In the genomic region with DNA sequence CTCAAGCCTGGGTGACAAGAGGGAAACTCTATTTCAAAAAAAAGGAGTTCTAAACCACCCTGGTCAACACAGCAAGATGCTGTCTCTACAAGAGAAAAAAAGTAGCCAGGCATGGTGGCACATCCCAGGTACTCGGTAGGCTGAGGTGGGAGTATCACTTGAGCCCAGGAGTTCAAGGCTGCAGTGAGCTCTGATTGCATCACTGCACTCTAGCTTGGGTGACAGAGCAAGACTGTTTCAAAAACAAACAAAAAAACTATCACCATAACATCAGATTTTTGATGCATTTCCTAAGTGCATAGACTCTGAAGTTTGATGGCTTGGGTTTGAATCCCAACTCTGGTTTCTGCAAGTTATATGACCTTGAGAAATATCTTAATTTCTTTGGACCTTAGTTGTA, we compare ENCODE assay signal across 28 cellular contexts. TPM values are rescaled to one million over a fixed set of nuclear protein-coding genes. Genes with fewer than 3 reads are reported as not detected.
DNase-seq lines count a peak whose midpoint lies in the region; ATAC-seq, FAIRE-seq and TF ChIP-seq lines count a peak whose summit lies in the region.
"Had no signal": no experiment of that assay in that cellular context is flagged by ENCODE, and none has a peak within 500 bp of the region (broad histone marks: within the 10 kb centered on the region; RNA-seq: fewer than 3 reads in every experiment).

No MANE protein-coding gene starts in this region.

- H3K4me3 Mint-ChIP-seq in activated naive CD8-positive, alpha-beta T cell treated with anti-CD3 and anti-CD28 coated beads for 36 hours: no peak overlapping the region
- no peak overlapping the region for H3K4me3 Mint-ChIP-seq in activated naive CD8-positive, alpha-beta T cell treated with anti-CD3 and anti-CD28 coated beads, Interleukin-2, amount 50 U/mL, for 24 hours
- no peak overlapping the region for H3K4me3 Mint-ChIP-seq in activated CD8-positive, alpha-beta T cell treated with anti-CD3 and anti-CD28 coated beads, Interleukin-2, amount 10 ng/mL, durations not matched to agents 7 days and 5 days
- H3K4me3 Mint-ChIP-seq: CD14-positive monocyte; CD4-positive, alpha-beta memory T cell; CD4-positive, CD25-positive, alpha-beta regulatory T cell; CD8-positive, alpha-beta memory T cell had no signal

- TF ChIP-seq EP300 in HepG2 (IDR thresholded peaks at IDR 0.05; ENCODE audit: low read depth in 2 of 2, low read length in 2 of 2) (no peak), HepG2 (CRISPR knock-in tag; IDR thresholded peaks at IDR 0.05; ENCODE audit: borderline replicate concordance) (no peak)

- H3K27me3 ChIP-seq in Karpas-422 (ENCODE audit: low read length) (no peaks in the 10 kb centered on the region), HepG2 (ENCODE audit: control insufficient read depth in 1 of 2, insufficient read depth in 2 of 2, low read length in 2 of 2) (no peaks in the 10 kb centered on the region)
- H3K27me3 ChIP-seq: BE2C, BLaER1 had no signal

- DNase-seq in activated naive CD8-positive, alpha-beta T cell treated with anti-CD3 and anti-CD28 coated beads for 36 hours: no peak
- DNase-seq in activated naive CD8-positive, alpha-beta T cell treated with anti-CD3 and anti-CD28 coated beads, Interleukin-2, amount 50 U/mL, for 24 hours: no peak
- peak; percentile 31 for DNase-seq in Karpas-422
- DNase-seq in HepG2 (ENCODE audit: low spot score): peak; percentile 30
- DNase-seq in activated CD8-positive, alpha-beta T cell treated with anti-CD3 and anti-CD28 coated beads, Interleukin-2, amount 10 ng/mL, durations not matched to agents 7 days and 5 days: no peak
- no peak for DNase-seq in stimulated activated CD4-positive, alpha-beta T cell treated with anti-CD3 and anti-CD28 coated beads, Interleukin-15, amount 100 ng/mL, for 24 hours
- DNase-seq: 8988T; ACHN; BE2C; C1 segment of cervical spinal cord; CD4-positive, alpha-beta memory T cell; CD4-positive, CD25-positive, alpha-beta regulatory T cell; CD8-positive, alpha-beta memory T cell; COR-L47; DMS 273 treated with DMSO at 0.1 percent for 48 hours; DMS153; DMS53; DMS79; DND-41; EL; GDM1 had no signal

- CTCF ChIA-PET in HepG2 (lab: Yijun Ruan, JAX; ENCODE audit: low intra/inter-chr PET ratio, low total read pairs): no interaction called here
- CTCF ChIA-PET in activated CD8-positive, alpha-beta T cell treated with anti-CD3 and anti-CD28 coated beads, Interleukin-2, amount 10 ng/mL, durations not matched to agents 7 days and 5 days (lab: Charles Lee): interaction anchor here (0.7 to 1.4 kb wide), 3 partner anchors 17 to 61 kb away, joined by 3 to 4 read pairs (median 3); a partner anchor contains a TSS

- H3K27ac Mint-ChIP-seq in activated naive CD8-positive, alpha-beta T cell treated with anti-CD3 and anti-CD28 coated beads for 36 hours: peak overlapping the region; percentile 34
- no peak overlapping the region for H3K27ac Mint-ChIP-seq in activated naive CD8-positive, alpha-beta T cell treated with anti-CD3 and anti-CD28 coated beads, Interleukin-2, amount 50 U/mL, for 24 hours
- H3K27ac Mint-ChIP-seq in activated CD8-positive, alpha-beta T cell treated with anti-CD3 and anti-CD28 coated beads, Interleukin-2, amount 10 ng/mL, durations not matched to agents 7 days and 5 days: no peak overlapping the region
- H3K27ac Mint-ChIP-seq: CD14-positive monocyte; CD4-positive, CD25-positive, alpha-beta regulatory T cell had no signal

- H3K36me3 ChIP-seq in Karpas-422 (ENCODE audit: insufficient read depth, low read length) (peaks cover 59% of the 10 kb centered on the region), HepG2 (replicated peaks in 1 of 2; ENCODE audit: control insufficient read depth in 1 of 2, insufficient read depth in 2 of 2, low read length in 2 of 2) (peaks cover 47 to 85% of the 10 kb centered on the region in 2 experiments)

- H3K4me2 ChIP-seq in Karpas-422 (ENCODE audit: low read depth, low read length, poor library complexity, severe bottlenecking) (no peak overlapping the region), HepG2 (ENCODE audit: low read depth, low read length) (no peak overlapping the region)
- H3K4me2 ChIP-seq: BLaER1 had no signal

- H3K9me3 ChIP-seq in Karpas-422 (ENCODE audit: low read length): no peaks in the 10 kb centered on the region
- H3K9me3 ChIP-seq in HepG2 (ENCODE audit: low read length): no peaks in the 10 kb centered on the region
- H3K9me3 ChIP-seq: BE2C, BLaER1 had no signal

- H3K9me3 Mint-ChIP-seq in activated naive CD8-positive, alpha-beta T cell treated with anti-CD3 and anti-CD28 coated beads for 36 hours: no peaks in the 10 kb centered on the region
- no peaks in the 10 kb centered on the region for H3K9me3 Mint-ChIP-seq in activated naive CD8-positive, alpha-beta T cell treated with anti-CD3 and anti-CD28 coated beads, Interleukin-2, amount 50 U/mL, for 24 hours
- H3K9me3 Mint-ChIP-seq in activated CD8-positive, alpha-beta T cell treated with anti-CD3 and anti-CD28 coated beads, Interleukin-2, amount 10 ng/mL, durations not matched to agents 7 days and 5 days (ENCODE audit: insufficient read depth): no peaks in the 10 kb centered on the region
- H3K9me3 Mint-ChIP-seq: CD14-positive monocyte; CD4-positive, alpha-beta memory T cell; CD4-positive, CD25-positive, alpha-beta regulatory T cell; CD8-positive, alpha-beta memory T cell had no signal

- no peak for TF ChIP-seq RAD21 in HepG2 (CRISPR knock-in tag; IDR thresholded peaks at IDR 0.05)

- POLR2A ChIA-PET in HepG2 (lab: Yijun Ruan, JAX): interaction anchor here (0.6 kb wide), 1 partner anchor 25 kb away, joined by 3 read pairs; no protein-coding TSS in a partner anchor
- POLR2A ChIA-PET in activated CD8-positive, alpha-beta T cell treated with anti-CD3 and anti-CD28 coated beads, Interleukin-2, amount 10 ng/mL, durations not matched to agents 7 days and 5 days (lab: Charles Lee): no interaction called here

- H3K27me3 Mint-ChIP-seq in activated naive CD8-positive, alpha-beta T cell treated with anti-CD3 and anti-CD28 coated beads for 36 hours: no peaks in the 10 kb centered on the region
- no peaks in the 10 kb centered on the region for H3K27me3 Mint-ChIP-seq in activated naive CD8-positive, alpha-beta T cell treated with anti-CD3 and anti-CD28 coated beads, Interleukin-2, amount 50 U/mL, for 24 hours
- no peaks in the 10 kb centered on the region for H3K27me3 Mint-ChIP-seq in activated CD8-positive, alpha-beta T cell treated with anti-CD3 and anti-CD28 coated beads, Interleukin-2, amount 10 ng/mL, durations not matched to agents 7 days and 5 days (ENCODE audit: low read depth)
- H3K27me3 Mint-ChIP-seq: CD4-positive, alpha-beta memory T cell; CD4-positive, CD25-positive, alpha-beta regulatory T cell; CD8-positive, alpha-beta memory T cell had no signal

- FAIRE-seq in HepG2 (lab: Jason Lieb, UNC): peak; percentile 79
- FAIRE-seq: A204.1, GM12878, GM12892, GM18507 had no signal

- peaks cover 13% of the 10 kb centered on the region for H3K4me1 ChIP-seq in Karpas-422 (ENCODE audit: low read length)
- peaks cover 19% of the 10 kb centered on the region for H3K4me1 ChIP-seq in HepG2 (ENCODE audit: insufficient read depth, low read length)
- H3K4me1 ChIP-seq: BE2C had no signal

- no peak overlapping the region for H3K27ac ChIP-seq in Karpas-422 (ENCODE audit: low read length)
- H3K27ac ChIP-seq in HepG2 (ENCODE audit: extremely low read length, insufficient read depth, low read length): no peak overlapping the region
- H3K27ac ChIP-seq: BLaER1 had no signal

- no peak for ATAC-seq in activated naive CD8-positive, alpha-beta T cell treated with anti-CD3 and anti-CD28 coated beads, Interleukin-2, amount 50 U/mL, for 24 hours
- ATAC-seq in HepG2 (no peak), GM19467 (IDR thresholded peaks at IDR 0.05; ENCODE audit: unreplicated experiment) (no peak)
- no peak for ATAC-seq in activated CD8-positive, alpha-beta T cell treated with anti-CD3 and anti-CD28 coated beads, Interleukin-2, amount 10 ng/mL, durations not matched to agents 7 days and 5 days
- ATAC-seq: GM12878 had no signal

- H3K36me3 Mint-ChIP-seq in activated naive CD8-positive, alpha-beta T cell treated with anti-CD3 and anti-CD28 coated beads for 36 hours: peaks cover 25% of the 10 kb centered on the region
- peaks cover 64% of the 10 kb centered on the region for H3K36me3 Mint-ChIP-seq in activated naive CD8-positive, alpha-beta T cell treated with anti-CD3 and anti-CD28 coated beads, Interleukin-2, amount 50 U/mL, for 24 hours (ENCODE audit: low read depth)
- H3K36me3 Mint-ChIP-seq in activated CD8-positive, alpha-beta T cell treated with anti-CD3 and anti-CD28 coated beads, Interleukin-2, amount 10 ng/mL, durations not matched to agents 7 days and 5 days (ENCODE audit: low read depth): peaks cover 66% of the 10 kb centered on the region

- H3K9ac ChIP-seq in Karpas-422 (ENCODE audit: low read length): no peak overlapping the region
- no peak overlapping the region for H3K9ac ChIP-seq in HepG2 (ENCODE audit: insufficient read depth, low read depth, low read length)
- H3K9ac ChIP-seq: BLaER1 had no signal

- BruUV-seq in HepG2 (replicated peaks; lab: Mats Ljungman, UMichigan): no TSS peak

- no peak for TF ChIP-seq CTCF in HepG2 (CRISPR knock-in tag; IDR thresholded peaks at IDR 0.05)

- intact Hi-C loops in HepG2 (cut with micrococcal nuclease; ENCODE audit: unreplicated experiment): loop anchor here (5.0 kb wide), 1 partner anchor 61 kb away; a partner anchor contains a TSS

- in situ Hi-C loops in HepG2 (cut with HindIII; ENCODE audit: extremely low pct_ligation_motif_present, low pct_unique_long_range_greater_than_20kb): no loop called here

- H3K4me3 ChIP-seq in Karpas-422 (ENCODE audit: low read length) (no peak overlapping the region), HepG2 (replicated peaks in 1 of 3; ENCODE audit: insufficient read depth in 1 of 3, low read depth in 2 of 3, low read length in 3 of 3) (no peak overlapping the region)
- H3K4me3 ChIP-seq: BLaER1, GM12878 had no signal

- peaks cover 34% of the 10 kb centered on the region for H3K79me2 ChIP-seq in Karpas-422 (ENCODE audit: low read length)
- H3K79me2 ChIP-seq in HepG2 (ENCODE audit: insufficient read depth, low read length): peaks cover 20% of the 10 kb centered on the region

- no peaks in the 10 kb centered on the region for H3K9me2 ChIP-seq in Karpas-422 (replicated peaks; ENCODE audit: insufficient read depth, low read length)

- H2AFZ ChIP-seq in Karpas-422 (ENCODE audit: low read length) (no peak overlapping the region), HepG2 (ENCODE audit: low read length) (no peak overlapping the region)

- TF ChIP-seq POLR2A in HepG2 (IDR thresholded peaks at IDR 0.05; ENCODE audit: insufficient read depth in 1 of 2, low read depth in 2 of 2, low read length in 2 of 2): no peak

- WGBS in HepG2 (ENCODE audit: low lambda C conversion rate): 39% methylated on average over 1 of the region's 1 CpG

- peaks cover 8% of the 10 kb centered on the region for H3K4me1 Mint-ChIP-seq in activated naive CD8-positive, alpha-beta T cell treated with anti-CD3 and anti-CD28 coated beads for 36 hours
- peaks cover 10% of the 10 kb centered on the region for H3K4me1 Mint-ChIP-seq in activated naive CD8-positive, alpha-beta T cell treated with anti-CD3 and anti-CD28 coated beads, Interleukin-2, amount 50 U/mL, for 24 hours
- peaks cover 8% of the 10 kb centered on the region for H3K4me1 Mint-ChIP-seq in activated CD8-positive, alpha-beta T cell treated with anti-CD3 and anti-CD28 coated beads, Interleukin-2, amount 10 ng/mL, durations not matched to agents 7 days and 5 days (ENCODE audit: low read depth)

- H4K20me1 ChIP-seq in Karpas-422 (ENCODE audit: insufficient read depth, low read depth, low read length) (peaks cover 12% of the 10 kb centered on the region), HepG2 (ENCODE audit: insufficient read depth, low read length) (no peaks in the 10 kb centered on the region; the same call in 1 of the 2 replicates)

RNA-seq across cellular contexts. Expression of a gene that starts 9.6 kb away (rescaled TPM):
- 10 to 100 TPM; 58.5 to 60.6 TPM for total RNA-seq in activated naive CD8-positive, alpha-beta T cell treated with anti-CD3 and anti-CD28 coated beads for 36 hours
- total RNA-seq in Karpas-422 (2014; rRNA removed; shearing (Covaris generic); ENCODE audit: low replicate concordance): 14.6 and 16.9 TPM in 2 replicates
- 28.5 and 36.3 TPM in 2 replicates for total RNA-seq in HepG2 (2016; rRNA removed; fragmentation: Illumina TruSeq; extraction: Trizol)
- total RNA-seq in HepG2 (2016; cell fraction: cytosol; rRNA removed; fragmentation: Illumina TruSeq; extraction: Trizol; ENCODE audit: low read depth): 7.3 and 7.8 TPM in 2 replicates
- 27.5 and 30.2 TPM in 2 replicates for total RNA-seq in HepG2 (2016; cell fraction: insoluble cytoplasmic fraction; rRNA removed; fragmentation: Illumina TruSeq; extraction: Trizol)
- total RNA-seq in HepG2 (2016; cell fraction: membrane; rRNA removed; fragmentation: Illumina TruSeq; extraction: Trizol): 23.8 and 29.0 TPM in 2 replicates
- total RNA-seq in HepG2 (2016; cell fraction: nucleus; rRNA removed; fragmentation: Illumina TruSeq; extraction: Trizol): 16.4 and 21.2 TPM in 2 replicates
- polyA plus RNA-seq in HepG2 (2011; rRNA removed): 14.2 and 14.8 TPM in 2 replicates
- polyA plus RNA-seq in HepG2 (2011; cell fraction: cytosol; rRNA removed): 9.6 and 12.3 TPM in 2 replicates
- polyA plus RNA-seq in HepG2 (2011; cell fraction: nucleus; rRNA removed): 10.0 and 12.4 TPM in 2 replicates
- polyA plus RNA-seq in HepG2 (2012): 16.3 and 19.1 TPM in 2 replicates
- polyA plus RNA-seq in HepG2 (2016; cell fraction: cytosol; fragmentation: Illumina TruSeq; extraction: Trizol; ENCODE audit: low read depth): 11.2 and 13.3 TPM in 2 replicates
- polyA plus RNA-seq in HepG2 (2016; cell fraction: insoluble cytoplasmic fraction; fragmentation: Illumina TruSeq; extraction: Trizol; ENCODE audit: low read depth): 33.1 and 41.5 TPM in 2 replicates
- polyA plus RNA-seq in HepG2 (2016; cell fraction: membrane; fragmentation: Illumina TruSeq; extraction: Trizol; ENCODE audit: low read depth): 21.3 and 28.9 TPM in 2 replicates
- polyA plus RNA-seq in HepG2 (2016; cell fraction: nucleus; fragmentation: Illumina TruSeq; extraction: Trizol; ENCODE audit: insufficient read depth, low read depth): 32.1 and 36.1 TPM in 2 replicates
- 9.7 and 21.5 TPM in 2 replicates for polyA minus RNA-seq in HepG2 (2011; rRNA and poly(A)+ RNA removed; ENCODE audit: low replicate concordance)
- polyA minus RNA-seq in HepG2 (2011; cell fraction: cytosol; rRNA and poly(A)+ RNA removed): 18.6 and 21.7 TPM in 2 replicates
- 12.0 and 20.3 TPM in 2 replicates for polyA minus RNA-seq in HepG2 (2011; cell fraction: nucleus; rRNA and poly(A)+ RNA removed)
- 10 to 100 TPM; 29.2 to 31.0 TPM for total RNA-seq in activated CD8-positive, alpha-beta T cell treated with anti-CD3 and anti-CD28 coated beads, Interleukin-2, amount 10 ng/mL, durations not matched to agents 7 days and 5 days

RNA-seq across cellular contexts. Expression of a gene that starts 25.3 kb away (rescaled TPM):
- 10 to 100 TPM; 89.1 to 92.3 TPM for total RNA-seq in activated naive CD8-positive, alpha-beta T cell treated with anti-CD3 and anti-CD28 coated beads for 36 hours
- total RNA-seq in Karpas-422 (2014; rRNA removed; shearing (Covaris generic); ENCODE audit: low replicate concordance): 35.6 and 55.7 TPM in 2 replicates
- 37.3 and 44.9 TPM in 2 replicates for total RNA-seq in HepG2 (2016; rRNA removed; fragmentation: Illumina TruSeq; extraction: Trizol)
- 6.6 and 7.1 TPM in 2 replicates for total RNA-seq in HepG2 (2016; cell fraction: cytosol; rRNA removed; fragmentation: Illumina TruSeq; extraction: Trizol; ENCODE audit: low read depth)
- total RNA-seq in HepG2 (2016; cell fraction: insoluble cytoplasmic fraction; rRNA removed; fragmentation: Illumina TruSeq; extraction: Trizol): 39.7 and 44.6 TPM in 2 replicates
- total RNA-seq in HepG2 (2016; cell fraction: membrane; rRNA removed; fragmentation: Illumina TruSeq; extraction: Trizol): 24.7 and 27.8 TPM in 2 replicates
- 21.3 and 22.5 TPM in 2 replicates for total RNA-seq in HepG2 (2016; cell fraction: nucleus; rRNA removed; fragmentation: Illumina TruSeq; extraction: Trizol)
- 26.6 and 28.0 TPM in 2 replicates for polyA plus RNA-seq in HepG2 (2011; rRNA removed)
- polyA plus RNA-seq in HepG2 (2011; cell fraction: cytosol; rRNA removed): 17.4 and 25.5 TPM in 2 replicates
- 12.1 and 20.0 TPM in 2 replicates for polyA plus RNA-seq in HepG2 (2011; cell fraction: nucleus; rRNA removed)
- 25.1 and 29.3 TPM in 2 replicates for polyA plus RNA-seq in HepG2 (2012)
- polyA plus RNA-seq in HepG2 (2016; cell fraction: cytosol; fragmentation: Illumina TruSeq; extraction: Trizol; ENCODE audit: low read depth): 6.4 and 7.2 TPM in 2 replicates
- 49.7 and 49.8 TPM in 2 replicates for polyA plus RNA-seq in HepG2 (2016; cell fraction: insoluble cytoplasmic fraction; fragmentation: Illumina TruSeq; extraction: Trizol; ENCODE audit: low read depth)
- polyA plus RNA-seq in HepG2 (2016; cell fraction: membrane; fragmentation: Illumina TruSeq; extraction: Trizol; ENCODE audit: low read depth): 20.1 and 20.8 TPM in 2 replicates
- 41.4 and 42.1 TPM in 2 replicates for polyA plus RNA-seq in HepG2 (2016; cell fraction: nucleus; fragmentation: Illumina TruSeq; extraction: Trizol; ENCODE audit: insufficient read depth, low read depth)
- 5.1 and 25.2 TPM in 2 replicates for polyA minus RNA-seq in HepG2 (2011; rRNA and poly(A)+ RNA removed; ENCODE audit: low replicate concordance)
- polyA minus RNA-seq in HepG2 (2011; cell fraction: cytosol; rRNA and poly(A)+ RNA removed): 3.8 and 5.5 TPM in 2 replicates
- polyA minus RNA-seq in HepG2 (2011; cell fraction: nucleus; rRNA and poly(A)+ RNA removed): 12.1 and 14.0 TPM in 2 replicates
- 10 to 100 TPM; 62.3 to 67.9 TPM for total RNA-seq in activated CD8-positive, alpha-beta T cell treated with anti-CD3 and anti-CD28 coated beads, Interleukin-2, amount 10 ng/mL, durations not matched to agents 7 days and 5 days

RNA-seq across cellular contexts. Expression of a gene that starts 38.0 kb away (rescaled TPM):
- total RNA-seq in activated naive CD8-positive, alpha-beta T cell treated with anti-CD3 and anti-CD28 coated beads for 36 hours: 10 to 100 TPM; 76.8 to 79.5 TPM
- 43.1 and 69.8 TPM in 2 replicates for total RNA-seq in Karpas-422 (2014; rRNA removed; shearing (Covaris generic); ENCODE audit: low replicate concordance)
- total RNA-seq in HepG2 (2016; rRNA removed; fragmentation: Illumina TruSeq; extraction: Trizol): 73.2 and 90.3 TPM in 2 replicates
- 20.4 and 23.5 TPM in 2 replicates for total RNA-seq in HepG2 (2016; cell fraction: cytosol; rRNA removed; fragmentation: Illumina TruSeq; extraction: Trizol; ENCODE audit: low read depth)
- total RNA-seq in HepG2 (2016; cell fraction: insoluble cytoplasmic fraction; rRNA removed; fragmentation: Illumina TruSeq; extraction: Trizol): 74.2 and 88.0 TPM in 2 replicates
- total RNA-seq in HepG2 (2016; cell fraction: membrane; rRNA removed; fragmentation: Illumina TruSeq; extraction: Trizol): 42.0 and 50.1 TPM in 2 replicates
- total RNA-seq in HepG2 (2016; cell fraction: nucleus; rRNA removed; fragmentation: Illumina TruSeq; extraction: Trizol): 32.9 and 38.9 TPM in 2 replicates
- 72.1 and 96.1 TPM in 2 replicates for polyA plus RNA-seq in HepG2 (2011; rRNA removed)
- polyA plus RNA-seq in HepG2 (2011; cell fraction: cytosol; rRNA removed): 70.6 and 104 TPM in 2 replicates
- polyA plus RNA-seq in HepG2 (2011; cell fraction: nucleus; rRNA removed): 134 and 140 TPM in 2 replicates
- 47.7 and 58.7 TPM in 2 replicates for polyA plus RNA-seq in HepG2 (2012)
- polyA plus RNA-seq in HepG2 (2016; cell fraction: cytosol; fragmentation: Illumina TruSeq; extraction: Trizol; ENCODE audit: low read depth): 28.9 and 30.0 TPM in 2 replicates
- 113 and 115 TPM in 2 replicates for polyA plus RNA-seq in HepG2 (2016; cell fraction: insoluble cytoplasmic fraction; fragmentation: Illumina TruSeq; extraction: Trizol; ENCODE audit: low read depth)
- polyA plus RNA-seq in HepG2 (2016; cell fraction: membrane; fragmentation: Illumina TruSeq; extraction: Trizol; ENCODE audit: low read depth): 43.7 and 45.0 TPM in 2 replicates
- 67.4 and 74.9 TPM in 2 replicates for polyA plus RNA-seq in HepG2 (2016; cell fraction: nucleus; fragmentation: Illumina TruSeq; extraction: Trizol; ENCODE audit: insufficient read depth, low read depth)
- polyA minus RNA-seq in HepG2 (2011; rRNA and poly(A)+ RNA removed; ENCODE audit: low replicate concordance): 58.0 and 75.1 TPM in 2 replicates
- polyA minus RNA-seq in HepG2 (2011; cell fraction: cytosol; rRNA and poly(A)+ RNA removed): 39.7 and 48.1 TPM in 2 replicates
- polyA minus RNA-seq in HepG2 (2011; cell fraction: nucleus; rRNA and poly(A)+ RNA removed): 17.4 and 26.0 TPM in 2 replicates
- total RNA-seq in activated CD8-positive, alpha-beta T cell treated with anti-CD3 and anti-CD28 coated beads, Interleukin-2, amount 10 ng/mL, durations not matched to agents 7 days and 5 days: 10 to 100 TPM; 84.2 to 88.2 TPM

RNA-seq across cellular contexts. Expression of a gene that starts 47.6 kb away (rescaled TPM):
- total RNA-seq in activated naive CD8-positive, alpha-beta T cell treated with anti-CD3 and anti-CD28 coated beads for 36 hours: 10 to 100 TPM; 48.6 to 51.8 TPM
- 16.8 and 39.7 TPM in 2 replicates for total RNA-seq in Karpas-422 (2014; rRNA removed; shearing (Covaris generic); ENCODE audit: low replicate concordance)
- total RNA-seq in HepG2 (2016; rRNA removed; fragmentation: Illumina TruSeq; extraction: Trizol): 85.2 and 86.6 TPM in 2 replicates
- total RNA-seq in HepG2 (2016; cell fraction: cytosol; rRNA removed; fragmentation: Illumina TruSeq; extraction: Trizol; ENCODE audit: low read depth): 19.0 and 24.8 TPM in 2 replicates
- total RNA-seq in HepG2 (2016; cell fraction: insoluble cytoplasmic fraction; rRNA removed; fragmentation: Illumina TruSeq; extraction: Trizol): 88.8 and 91.0 TPM in 2 replicates
- 28.1 and 32.1 TPM in 2 replicates for total RNA-seq in HepG2 (2016; cell fraction: membrane; rRNA removed; fragmentation: Illumina TruSeq; extraction: Trizol)
- 43.6 and 54.4 TPM in 2 replicates for total RNA-seq in HepG2 (2016; cell fraction: nucleus; rRNA removed; fragmentation: Illumina TruSeq; extraction: Trizol)
- 88.4 and 99.0 TPM in 2 replicates for polyA plus RNA-seq in HepG2 (2011; rRNA removed)
- 95.8 and 105 TPM in 2 replicates for polyA plus RNA-seq in HepG2 (2011; cell fraction: cytosol; rRNA removed)
- 168 and 180 TPM in 2 replicates for polyA plus RNA-seq in HepG2 (2011; cell fraction: nucleus; rRNA removed)
- polyA plus RNA-seq in HepG2 (2012): 46.4 and 46.8 TPM in 2 replicates
- polyA plus RNA-seq in HepG2 (2016; cell fraction: cytosol; fragmentation: Illumina TruSeq; extraction: Trizol; ENCODE audit: low read depth): 12.7 and 14.4 TPM in 2 replicates
- 75.6 and 81.5 TPM in 2 replicates for polyA plus RNA-seq in HepG2 (2016; cell fraction: insoluble cytoplasmic fraction; fragmentation: Illumina TruSeq; extraction: Trizol; ENCODE audit: low read depth)
- polyA plus RNA-seq in HepG2 (2016; cell fraction: membrane; fragmentation: Illumina TruSeq; extraction: Trizol; ENCODE audit: low read depth): 19.5 and 21.9 TPM in 2 replicates
- polyA plus RNA-seq in HepG2 (2016; cell fraction: nucleus; fragmentation: Illumina TruSeq; extraction: Trizol; ENCODE audit: insufficient read depth, low read depth): 96.1 and 107 TPM in 2 replicates
- polyA minus RNA-seq in HepG2 (2011; rRNA and poly(A)+ RNA removed; ENCODE audit: low replicate concordance): 60.0 and 64.5 TPM in 2 replicates
- 19.9 and 28.0 TPM in 2 replicates for polyA minus RNA-seq in HepG2 (2011; cell fraction: cytosol; rRNA and poly(A)+ RNA removed)
- 31.8 and 36.4 TPM in 2 replicates for polyA minus RNA-seq in HepG2 (2011; cell fraction: nucleus; rRNA and poly(A)+ RNA removed)
- total RNA-seq in activated CD8-positive, alpha-beta T cell treated with anti-CD3 and anti-CD28 coated beads, Interleukin-2, amount 10 ng/mL, durations not matched to agents 7 days and 5 days: 10 to 100 TPM; 27.6 to 31.9 TPM

Comparison
In these comparisons a context has a peak if more than half of its experiments do, and no peak if none do; other contexts are left out.
1. DNase-seq: peak in Karpas-422 (single experiment) and HepG2 (single experiment); none in activated naive CD8-positive, alpha-beta T cell treated with anti-CD3 and anti-CD28 coated beads for 36 hours (single experiment), activated naive CD8-positive, alpha-beta T cell treated with anti-CD3 and anti-CD28 coated beads, Interleukin-2, amount 50 U/mL, for 24 hours (single experiment), activated CD8-positive, alpha-beta T cell treated with anti-CD3 and anti-CD28 coated beads, Interleukin-2, amount 10 ng/mL, durations not matched to agents 7 days and 5 days (single experiment) and stimulated activated CD4-positive, alpha-beta T cell treated with anti-CD3 and anti-CD28 coated beads, Interleukin-15, amount 100 ng/mL, for 24 hours (single experiment).